ENCODE assay signal across 27 cellular contexts in the genomic region with DNA sequence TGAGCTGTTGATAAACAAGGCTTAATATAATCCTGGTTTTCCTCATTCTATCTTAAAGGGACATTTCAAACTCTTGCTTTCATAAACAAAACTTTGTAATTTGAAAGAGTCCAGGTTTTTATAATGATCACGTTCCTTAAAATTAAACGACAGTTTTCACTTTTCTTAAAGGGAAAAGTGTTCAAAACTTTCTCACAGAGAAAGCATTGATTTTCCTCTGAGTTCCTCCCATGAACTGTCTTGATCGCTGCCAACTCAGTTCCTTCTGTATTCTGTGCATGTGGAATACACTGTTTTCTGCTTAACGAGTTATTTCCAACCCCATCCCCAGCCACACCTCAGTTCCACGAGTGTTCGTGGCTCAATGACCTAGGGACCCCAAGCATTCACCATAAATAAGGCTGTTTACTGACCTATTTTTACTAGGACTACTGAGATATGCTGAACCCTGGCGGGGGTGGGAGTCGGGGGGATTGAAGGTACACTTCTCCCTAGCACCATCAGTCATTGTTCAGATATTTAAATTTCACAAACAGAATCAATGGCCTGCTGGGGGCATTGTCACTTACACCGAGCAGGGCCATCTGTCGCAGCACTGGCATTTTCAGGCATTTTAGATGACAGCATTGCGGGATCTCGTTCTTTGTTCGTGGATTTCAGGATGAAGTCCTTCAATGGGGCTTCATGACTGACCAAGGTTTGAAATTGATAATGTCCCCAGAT. TPM values are rescaled to one million over a fixed set of nuclear protein-coding genes. Genes with fewer than 3 reads are reported as not detected.
"Had no signal": no experiment of that assay in that cellular context is flagged by ENCODE, and none has a peak within 500 bp of the region (broad histone marks: within the 10 kb centered on the region; RNA-seq: fewer than 3 reads in every experiment).

No MANE protein-coding gene starts in this region.

- H3K27me3 Mint-ChIP-seq: activated naive CD4-positive, alpha-beta T cell treated with anti-CD3 and anti-CD28 coated beads, Interleukin-2, amount 50 U/mL, for 24 hours had no signal

- H3K36me3 ChIP-seq: adrenal gland, heart left ventricle, right lobe of liver, tibial nerve, vagina had no signal

- H3K4me3 Mint-ChIP-seq: activated B cell treated with CpG ODN at 0.5 μM for 24 hours; activated CD8-positive, alpha-beta T cell treated with anti-CD3 and anti-CD28 coated beads, Interleukin-2, amount 10 ng/mL, durations not matched to agents 7 days and 5 days; activated naive CD4-positive, alpha-beta T cell treated with anti-CD3 and anti-CD28 coated beads, Interleukin-2, amount 50 U/mL, for 24 hours; effector memory CD8-positive, alpha-beta T cell; immature natural killer cell; nephron had no signal

- H3K4me2 ChIP-seq: smooth muscle cell had no signal

- H3K4me3 ChIP-seq: adrenal gland, heart left ventricle, psoas muscle, right lobe of liver, smooth muscle cell, tibial nerve, vagina had no signal

- H3K9me3 Mint-ChIP-seq: activated B cell treated with CpG ODN at 0.5 μM for 24 hours; activated naive CD4-positive, alpha-beta T cell treated with anti-CD3 and anti-CD28 coated beads, Interleukin-2, amount 50 U/mL, for 24 hours; effector memory CD8-positive, alpha-beta T cell; immature natural killer cell; nephron had no signal

- DNase-seq: activated B cell treated with CpG ODN at 0.5 μM for 24 hours; activated CD4-positive, alpha-beta T cell treated with anti-CD3 and anti-CD28 coated beads for 48 hours; activated CD8-positive, alpha-beta memory T cell treated with anti-CD3 and anti-CD28 coated beads, Interleukin-2, amount 50 U/mL, for 4 hours; activated CD8-positive, alpha-beta T cell treated with anti-CD3 and anti-CD28 coated beads, Interleukin-2, amount 10 ng/mL, durations not matched to agents 7 days and 5 days; activated effector memory CD4-positive, alpha-beta T cell treated with anti-CD3 and anti-CD28 coated beads, Interleukin-2, amount 50 U/mL, for 16 hours; activated T-cell treated with anti-CD3 and anti-CD28 coated beads, Interleukin-2, amount 50 U/mL, for 48 hours; adrenal gland; central memory CD4-positive, alpha-beta T cell; effector memory CD8-positive, alpha-beta T cell; foreskin melanocyte; heart left ventricle; immature natural killer cell; psoas muscle; right lobe of liver; stimulated activated CD4-positive, alpha-beta T cell treated with anti-CD3 and anti-CD28 coated beads, Interleukin-4, amount 100 ng/mL, for 4 hours; stimulated activated CD8-positive, alpha-beta memory T cell treated with anti-CD3 and anti-CD28 coated beads, Interleukin-4, amount 100 ng/mL, for 48 hours; stimulated activated naive CD4-positive, alpha-beta T cell treated with Interleukin-2 at 50 U/mL for 16 hours had no signal

- ATAC-seq: activated CD8-positive, alpha-beta T cell treated with anti-CD3 and anti-CD28 coated beads, Interleukin-2, amount 10 ng/mL, durations not matched to agents 7 days and 5 days; effector memory CD8-positive, alpha-beta T cell; heart left ventricle; psoas muscle; right lobe of liver had no signal

- H3K27ac Mint-ChIP-seq: activated B cell treated with CpG ODN at 0.5 μM for 24 hours; activated CD8-positive, alpha-beta T cell treated with anti-CD3 and anti-CD28 coated beads, Interleukin-2, amount 10 ng/mL, durations not matched to agents 7 days and 5 days; activated naive CD4-positive, alpha-beta T cell treated with anti-CD3 and anti-CD28 coated beads, Interleukin-2, amount 50 U/mL, for 24 hours; effector memory CD8-positive, alpha-beta T cell; immature natural killer cell; nephron had no signal

- H3K27ac ChIP-seq: adrenal gland, epithelial cell of prostate, heart left ventricle, psoas muscle, right lobe of liver, tibial nerve, vagina had no signal

- H3K36me3 Mint-ChIP-seq: activated naive CD4-positive, alpha-beta T cell treated with anti-CD3 and anti-CD28 coated beads, Interleukin-2, amount 50 U/mL, for 24 hours had no signal

- H3K27me3 ChIP-seq: adrenal gland, right lobe of liver, vagina had no signal

- FAIRE-seq: TTC549 had no signal

- H3K4me1 ChIP-seq: adrenal gland, psoas muscle, right lobe of liver, tibial nerve, vagina had no signal

- H3K9me3 ChIP-seq: adrenal gland, heart left ventricle, psoas muscle, right lobe of liver, tibial nerve, vagina had no signal

- H3K4me1 Mint-ChIP-seq: immature natural killer cell had no signal

RNA-seq across cellular contexts. Expression of gene C7orf33, which starts 2.2 kb away (rescaled TPM):
- total RNA-seq: activated B cell treated with CpG ODN at 0.5 μM for 24 hours; activated CD8-positive, alpha-beta T cell treated with anti-CD3 and anti-CD28 coated beads, Interleukin-2, amount 10 ng/mL, durations not matched to agents 7 days and 5 days; adrenal gland; fibroblast of lung; heart left ventricle; lower leg skin; osteoblast; psoas muscle; right lobe of liver; smooth muscle cell; tibial nerve; vagina had no signal
- polyA plus RNA-seq: adrenal gland, fibroblast of lung, heart left ventricle, immature natural killer cell, psoas muscle, smooth muscle cell had no signal
